7 cellular contexts compared by ENCODE assay signal in the genomic region with DNA sequence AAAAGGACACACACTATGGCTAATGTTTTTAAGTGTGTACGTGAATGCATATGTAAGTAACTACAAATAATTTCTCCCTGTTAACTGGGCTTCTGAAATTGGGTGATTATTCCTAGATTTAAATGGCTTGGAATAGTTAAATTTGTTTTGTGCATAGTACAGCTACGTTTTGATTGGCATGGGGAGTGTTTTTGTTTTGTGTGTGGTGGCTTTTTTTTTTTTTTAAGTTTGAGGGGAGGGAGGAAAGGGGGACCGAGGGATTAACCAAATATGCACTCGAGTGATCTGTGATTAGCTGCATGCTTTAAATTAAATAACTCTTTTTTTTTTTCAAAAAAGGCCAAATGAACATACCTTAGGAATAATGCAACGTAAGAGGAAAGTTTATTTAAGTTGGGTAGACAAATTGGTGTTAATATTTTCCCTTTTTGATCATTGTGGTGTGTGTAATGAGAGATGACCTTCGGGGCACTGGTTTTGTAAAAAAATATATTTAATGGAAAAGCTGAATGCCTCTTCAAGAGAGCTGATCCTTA. TPM values are rescaled to one million over a fixed set of nuclear protein-coding genes. Genes with fewer than 3 reads are reported as not detected.
A peak's percentile ranks its signal among the peaks of the same experiment; 100 is the strongest.
DNase-seq lines count a peak whose midpoint lies in the region; ATAC-seq and TF ChIP-seq lines count a peak whose summit lies in the region.

No MANE protein-coding gene starts in this region.

- no peak for TF ChIP-seq RAD21 in HCT116 (IDR thresholded peaks at IDR 0.05; ENCODE audit: low read depth)

- H3K4me2 ChIP-seq in HCT116 (ENCODE audit: low read length) (peak overlapping the region; percentile 90), smooth muscle cell (peak overlapping the region; percentile 84)

- DNase-seq in HCT116 (ENCODE audit: low read depth, low spot score) (no peak), right cardiac atrium (no peak), smooth muscle cell (lab: John Stamatoyannopoulos, UW; ENCODE audit: unreplicated experiment) (no peak), GF-D8 (lab: John Stamatoyannopoulos, UW) (no peak), CD1c-positive myeloid dendritic cell (ENCODE audit: extremely low spot score) (no peak)

- H3K9ac ChIP-seq in HCT116 (ENCODE audit: low read length), result peak overlapping the region; percentile 82
- peak overlapping the region; percentile 69 for H3K9ac ChIP-seq in smooth muscle cell (ENCODE audit: low read depth)

- H2AFZ ChIP-seq in HCT116 (ENCODE audit: low read depth, low read length, poor library complexity, severe bottlenecking), result no peak overlapping the region
- peak overlapping the region; percentile 87 for H2AFZ ChIP-seq in smooth muscle cell (ENCODE audit: low read depth)

- H3K4me3 ChIP-seq in HCT116 (replicated peaks in 1 of 2; ENCODE audit: low read depth in 1 of 2, low read length in 2 of 2), result peak overlapping the region; percentile 72 to 81
- peak overlapping the region; percentile 77 for H3K4me3 ChIP-seq in WI38 (ENCODE audit: low read depth, low read length)
- H3K4me3 ChIP-seq in right cardiac atrium (ENCODE audit: low read length), result peak overlapping the region; percentile 89
- peak overlapping the region; percentile 87 for H3K4me3 ChIP-seq in smooth muscle cell

- H3K27me3 ChIP-seq in HCT116 (ENCODE audit: insufficient read depth, low read length), result no peaks in the 10 kb centered on the region
- H3K27me3 ChIP-seq in right cardiac atrium (ENCODE audit: control insufficient read depth, insufficient read depth), result no peaks in the 10 kb centered on the region
- no peaks in the 10 kb centered on the region for H3K27me3 ChIP-seq in smooth muscle cell (ENCODE audit: low read depth)

- intact Hi-C loops in HCT116 (cut with micrococcal nuclease) (loop anchor here (5.0 to 10.0 kb wide), 6 partner anchors 145 to 1032 kb away; no protein-coding TSS in a partner anchor), right cardiac atrium (cut with DNase I) (loop anchor here in 1 of 4 donors (10.0 kb wide), 1 partner anchor 1032 kb away; no protein-coding TSS in a partner anchor)

- no peaks in the 10 kb centered on the region for H3K9me2 ChIP-seq in HCT116 (ENCODE audit: insufficient read depth)

- H3K79me2 ChIP-seq in HCT116 (ENCODE audit: insufficient read depth, low read length) (peaks cover 54% of the 10 kb centered on the region), smooth muscle cell (ENCODE audit: low read depth) (peaks cover 16% of the 10 kb centered on the region)

- H3F3A ChIP-seq in smooth muscle cell (ENCODE audit: low read depth), result peaks cover 38% of the 10 kb centered on the region

- 1% methylated on average over 6 of the region's 6 CpGs for WGBS in right cardiac atrium
- WGBS in smooth muscle cell (ENCODE audit: low lambda C conversion rate), result under 1% methylated on average over 6 of the region's 6 CpGs

- POLR2A ChIA-PET in HCT116 (lab: Charles Lee), result no interaction called here

- H3K9me3 ChIP-seq in HCT116 (ENCODE audit: control insufficient read depth in 1 of 2, insufficient read depth in 1 of 2, low read depth in 1 of 2, low read length in 2 of 2) (no peaks in the 10 kb centered on the region), right cardiac atrium (ENCODE audit: control insufficient read depth, low read length) (no peaks in the 10 kb centered on the region), smooth muscle cell (replicated peaks; ENCODE audit: low read depth) (no peaks in the 10 kb centered on the region)

- no peaks in the 10 kb centered on the region for H4K20me1 ChIP-seq in HCT116 (ENCODE audit: insufficient read depth)
- peaks cover 51% of the 10 kb centered on the region for H4K20me1 ChIP-seq in smooth muscle cell (ENCODE audit: low read depth)

- CTCF ChIA-PET in HCT116 (lab: Charles Lee), result interaction anchor here (0.6 kb wide), 1 partner anchor 632 kb away, joined by 3 read pairs; no protein-coding TSS in a partner anchor

- no peak for TF ChIP-seq CTCF in HCT116 (IDR thresholded peaks at IDR 0.05 in 2 of 3, conservative IDR thresholded peaks at IDR 0.05 in 1 of 3; ENCODE audit: borderline replicate concordance in 1 of 3, insufficient read depth in 1 of 3, low read depth in 2 of 3, low read length in 2 of 3)
- no peak for TF ChIP-seq CTCF in WI38 (IDR thresholded peaks at IDR 0.05; ENCODE audit: low read depth, low read length)
- TF ChIP-seq CTCF in smooth muscle cell (IDR thresholded peaks at IDR 0.05; ENCODE audit: borderline replicate concordance, insufficient read depth, poor library complexity, severe bottlenecking), result no peak

- no peak for TF ChIP-seq POLR2A in HCT116 (IDR thresholded peaks at IDR 0.05; ENCODE audit: borderline replicate concordance, extremely low read depth, insufficient read depth, insufficient read length)

- no peak for ATAC-seq in HCT116
- no peak for ATAC-seq in right cardiac atrium
- ATAC-seq in HG02852 (IDR thresholded peaks at IDR 0.05; ENCODE audit: unreplicated experiment), result no peak

- peaks cover 16 to 44% of the 10 kb centered on the region in 2 experiments for H3K4me1 ChIP-seq in HCT116 (ENCODE audit: control insufficient read depth in 1 of 2, insufficient read depth in 2 of 2, low read length in 2 of 2)
- H3K4me1 ChIP-seq in right cardiac atrium (ENCODE audit: control insufficient read depth, insufficient read depth, low read length), result peaks cover 2% of the 10 kb centered on the region
- H3K4me1 ChIP-seq in smooth muscle cell (ENCODE audit: low read depth), result peaks cover 9% of the 10 kb centered on the region

- H3K36me3 ChIP-seq in HCT116 (ENCODE audit: control insufficient read depth in 1 of 2, insufficient read depth in 2 of 2, low read length in 2 of 2) (no peaks in the 10 kb centered on the region; a peak in 1 of 4 replicates), smooth muscle cell (ENCODE audit: low read depth) (no peaks in the 10 kb centered on the region)

- no peak overlapping the region; the same call in 1 of the 2 replicates for H3K27ac ChIP-seq in HCT116 (ENCODE audit: low read depth, low read length)
- H3K27ac ChIP-seq in right cardiac atrium (ENCODE audit: low read length), result no peak overlapping the region
- H3K27ac ChIP-seq in smooth muscle cell (ENCODE audit: low read depth), result peak overlapping the region; percentile 9

- RAD21 ChIA-PET in HCT116 (lab: Charles Lee; ENCODE audit: low non-redundant PET in 1 of 2, low total read pairs in 2 of 2, uncharacterized antibody in 2 of 2, unreplicated experiment in 2 of 2), result interaction anchor here in 1 of 2 experiments (0.6 to 0.7 kb wide), 2 partner anchors 51 to 501 kb away, joined by 3 read pairs; no protein-coding TSS in a partner anchor

- BruUV-seq in HCT116 (replicated peaks; lab: Mats Ljungman, UMichigan), result TSS peak; percentile 36

TF ChIP-seq in HCT116, 20 proteins besides CTCF, POLR2A, EP300 and RAD21:
- TF ChIP-seq CBX3 (IDR thresholded peaks at IDR 0.05; ENCODE audit: low read depth) (no peak), YY1 (IDR thresholded peaks at IDR 0.05; ENCODE audit: extremely low read depth, insufficient replicate concordance, low read depth, low read length) (no peak), POLR2AphosphoS5 (IDR thresholded peaks at IDR 0.05; ENCODE audit: low read depth, low read length) (no peak), SIN3A (IDR thresholded peaks at IDR 0.05; ENCODE audit: low read depth) (no peak)

RNA-seq across cellular contexts. Expression of gene JARID2, which starts 1.4 kb away (rescaled TPM):
- total RNA-seq in HCT116 (2021; ENCODE audit: unreplicated experiment) (23.6 TPM), right cardiac atrium (10 to 100 TPM in 1 of 4 donors, 1 to 10 TPM in 3; 6.8 to 10.1 (median 9.4) TPM), smooth muscle cell (10.2 TPM in 2 replicates)
- polyA plus RNA-seq in HCT116 (2012), result 15.3 and 15.6 TPM in 2 replicates
- polyA plus RNA-seq in right cardiac atrium (4.1 TPM), smooth muscle cell (5.2 and 8.5 TPM in 2 replicates)
